8 cellular contexts compared by ENCODE assay signal in genomic region chr2:178404380-178404767, GRCh38. TPM values are rescaled to one million over a fixed set of nuclear protein-coding genes. Genes with fewer than 3 reads are reported as not detected.
DNase-seq lines count a peak whose midpoint lies in the region; ATAC-seq and TF ChIP-seq lines count a peak whose summit lies in the region.

No MANE protein-coding gene starts in this region.

- peak overlapping the region; percentile 10; the same call in 1 of the 2 replicates for H3K27ac ChIP-seq in OCI-LY3 (ENCODE audit: low read length)
- H3K27ac ChIP-seq in A673 (ENCODE audit: low read depth, low read length, poor library complexity, severe bottlenecking) = no peak overlapping the region

- peak; percentile 54 for TF ChIP-seq POLR2A in GM19099 (IDR thresholded peaks at IDR 0.05; ENCODE audit: extremely low read depth, insufficient read length, low read depth)

- peak overlapping the region; percentile 65 for H3K4me2 ChIP-seq in OCI-LY3 (ENCODE audit: low read length)

- H3K27me3 ChIP-seq in OCI-LY3 (ENCODE audit: low read depth, low read length) = no peaks in the 10 kb centered on the region; the same call in 1 of the 2 replicates
- no peaks in the 10 kb centered on the region for H3K27me3 ChIP-seq in A673 (replicated peaks; ENCODE audit: insufficient read depth, low read depth, low read length, poor library complexity)

- POLR2A ChIA-PET in A673 (lab: Charles Lee; ENCODE audit: low non-redundant PET) = no interaction called here

- H3K9me3 ChIP-seq in OCI-LY3 (ENCODE audit: insufficient read depth, low read length) = no peaks in the 10 kb centered on the region
- no peaks in the 10 kb centered on the region for H3K9me3 ChIP-seq in A673 (ENCODE audit: low read depth, low read length, poor library complexity, severe bottlenecking)

- DNase-seq in DMS53 treated with DMSO at 0.1 percent for 48 hours (lab: John Stamatoyannopoulos, UW; ENCODE audit: unreplicated experiment) (peak; percentile 91), fibroblast of gingiva (ENCODE audit: low read depth) (peak; percentile 56), A673 (ENCODE audit: low spot score) (no peak), DMS114 treated with DMSO at 0.1 percent for 48 hours (lab: John Stamatoyannopoulos, UW; ENCODE audit: unreplicated experiment) (no peak), cortex of kidney (lab: John Stamatoyannopoulos, UW) (no peak)

- H3K4me1 ChIP-seq in OCI-LY3 (ENCODE audit: low read length) = peaks cover 24% of the 10 kb centered on the region
- no peaks in the 10 kb centered on the region for H3K4me1 ChIP-seq in A673 (ENCODE audit: insufficient read depth, low read length, poor library complexity, severe bottlenecking)

- BruUV-seq in A673 (replicated peaks; lab: Mats Ljungman, UMichigan) = no TSS peak

- H3K36me3 ChIP-seq in OCI-LY3 (replicated peaks; ENCODE audit: low read depth, low read length) (no peaks in the 10 kb centered on the region), A673 (ENCODE audit: insufficient read depth, low read length, poor library complexity, severe bottlenecking) (no peaks in the 10 kb centered on the region)

- no peaks in the 10 kb centered on the region for H4K20me1 ChIP-seq in OCI-LY3 (ENCODE audit: insufficient read depth, low read length)

- ATAC-seq in HG03060 (IDR thresholded peaks at IDR 0.05; ENCODE audit: low read depth, unreplicated experiment) = peak; percentile 100

- H3K9ac ChIP-seq in OCI-LY3 (ENCODE audit: low read length) = 0 out of 2 replicates have a peak overlapping the region, but pooled peaks have one; percentile 4

- H2AFZ ChIP-seq in OCI-LY3 (ENCODE audit: low read depth, low read length) = peak overlapping the region; percentile 7; the same call in 1 of the 2 replicates

- peak overlapping the region; percentile 33 for H3K4me3 ChIP-seq in OCI-LY3 (ENCODE audit: low read length)
- no peak overlapping the region for H3K4me3 ChIP-seq in A673 (ENCODE audit: low read depth, low read length, poor library complexity, severe bottlenecking)

- CTCF ChIA-PET in A673 (lab: Charles Lee) = interaction anchor here (2.0 kb wide), 1 partner anchor 10 kb away, joined by 6 read pairs; no protein-coding TSS in a partner anchor

- no peaks in the 10 kb centered on the region for H3K79me2 ChIP-seq in OCI-LY3 (ENCODE audit: low read length)

- intact Hi-C loops in A673 (cut with micrococcal nuclease; ENCODE audit: unreplicated experiment) = no loop called here

- TF ChIP-seq CTCF in OCI-LY3 (IDR thresholded peaks at IDR 0.05; ENCODE audit: low read depth, low read length) (no peak), A673 (conservative IDR thresholded peaks at IDR 0.05; ENCODE audit: low read depth, low read length) (no peak)

RNA-seq across cellular contexts. Expression of gene PRKRA, which starts 46.6 kb away (rescaled TPM):
- 62.6 and 66.4 TPM in 2 replicates for total RNA-seq in A673 (2021)

RNA-seq across cellular contexts. Expression of gene PJVK, which starts 46.8 kb away (rescaled TPM):
- total RNA-seq in A673 (2021) = 1.9 and 2.3 TPM in 2 replicates

Comparison
In these comparisons a context has a peak if more than half of its experiments do, and no peak if none do; other contexts are left out.
1. DNase-seq: peak in DMS53 treated with DMSO at 0.1 percent for 48 hours (single experiment) and fibroblast of gingiva (single experiment); none in A673 (single experiment), DMS114 treated with DMSO at 0.1 percent for 48 hours (single experiment) and cortex of kidney (single experiment).